ENCODE assay signal across 15 cellular contexts in genomic region chr1:229538945-229539344, GRCh38.
"Had no signal": no experiment of that assay in that cellular context is flagged by ENCODE, and none has a peak within 500 bp of the region (broad histone marks: within the 10 kb centered on the region; RNA-seq: fewer than 3 reads in every experiment).

No MANE protein-coding gene starts in this region.

- H3K27ac Mint-ChIP-seq: activated naive CD4-positive, alpha-beta T cell treated with anti-CD3 and anti-CD28 coated beads for 36 hours; dendritic cell treated with granulocyte-macrophage colony-stimulating factor and Interleukin-4, amounts not matched to agents 40 ng/mL and 50 ng/mL, for 4 days had no signal

- DNase-seq: activated CD4-positive, alpha-beta T cell treated with anti-CD3 and anti-CD28 coated beads, Interleukin-2, amount 50 U/mL, for 48 hours; activated CD4-positive, CD25-positive, alpha-beta regulatory T cell treated with anti-CD3 and anti-CD28 coated beads, Interleukin-2, amount 50 U/mL, for 72 hours; activated naive CD4-positive, alpha-beta T cell treated with anti-CD3 and anti-CD28 coated beads for 36 hours; cerebellar nuclear complex; left cardiac atrium; naive thymus-derived CD4-positive, alpha-beta T cell; posterior cingulate gyrus; right cardiac atrium; SW 1271; transverse colon had no signal

- H3K27me3 Mint-ChIP-seq: dendritic cell treated with granulocyte-macrophage colony-stimulating factor and Interleukin-4, amounts not matched to agents 40 ng/mL and 50 ng/mL, for 4 days; naive thymus-derived CD4-positive, alpha-beta T cell had no signal

- H3K4me3 Mint-ChIP-seq: activated naive CD4-positive, alpha-beta T cell treated with anti-CD3 and anti-CD28 coated beads for 36 hours; dendritic cell treated with granulocyte-macrophage colony-stimulating factor and Interleukin-4, amounts not matched to agents 40 ng/mL and 50 ng/mL, for 4 days; naive thymus-derived CD4-positive, alpha-beta T cell had no signal

- ATAC-seq: left cardiac atrium; naive thymus-derived CD4-positive, alpha-beta T cell; right cardiac atrium had no signal

- H3K4me3 ChIP-seq: adrenal gland, esophagus muscularis mucosa, lung, smooth muscle cell, transverse colon had no signal

- H3K9me3 Mint-ChIP-seq: activated naive CD4-positive, alpha-beta T cell treated with anti-CD3 and anti-CD28 coated beads for 36 hours; dendritic cell treated with granulocyte-macrophage colony-stimulating factor and Interleukin-4, amounts not matched to agents 40 ng/mL and 50 ng/mL, for 4 days; naive thymus-derived CD4-positive, alpha-beta T cell had no signal
